ENCODE assay signal across 26 cellular contexts in genomic region chr3:11312139-11312538, GRCh38. TPM values are rescaled to one million over a fixed set of nuclear protein-coding genes. Genes with fewer than 3 reads are reported as not detected.
A peak's percentile ranks its signal among the peaks of the same experiment; 100 is the strongest.
DNase-seq lines count a peak whose midpoint lies in the region; ATAC-seq, FAIRE-seq and TF ChIP-seq lines count a peak whose summit lies in the region.
"Had no signal": no experiment of that assay in that cellular context is flagged by ENCODE, and none has a peak within 500 bp of the region (broad histone marks: within the 10 kb centered on the region; RNA-seq: fewer than 3 reads in every experiment).

No MANE protein-coding gene starts in this region.

- no peaks in the 10 kb centered on the region for H3F3A ChIP-seq in GM23248 (ENCODE audit: insufficient read depth)

- peaks cover 4% of the 10 kb centered on the region for H3K4me1 Mint-ChIP-seq in astrocyte (ENCODE audit: low read depth, unreplicated experiment)
- H3K4me1 Mint-ChIP-seq: GM23338, H9 had no signal

- no peaks in the 10 kb centered on the region for H3K27me3 Mint-ChIP-seq in astrocyte (ENCODE audit: low read depth, unreplicated experiment)
- H3K27me3 Mint-ChIP-seq: CD4-positive, CD25-positive, alpha-beta regulatory T cell had no signal

- peaks cover 19% of the 10 kb centered on the region for H3K36me3 Mint-ChIP-seq in astrocyte (ENCODE audit: low read depth, unreplicated experiment)

- no peaks in the 10 kb centered on the region for H3K9me3 Mint-ChIP-seq in astrocyte (ENCODE audit: unreplicated experiment)
- H3K9me3 Mint-ChIP-seq: GM23338, H9 had no signal

- no peak overlapping the region for H3K9ac ChIP-seq in GM23248
- no peak overlapping the region for H3K9ac ChIP-seq in astrocyte (ENCODE audit: low read length)
- H3K9ac ChIP-seq: BLaER1 had no signal

- DNase-seq in A673 (ENCODE audit: low spot score) (peak; percentile 67), GM23248 (peak; percentile 9), astrocyte (ENCODE audit: low read depth) (peak; percentile 22), retinal pigment epithelial cell (ENCODE audit: low read depth) (peak; percentile 62), medulla oblongata (ENCODE audit: extremely low spot score) (no peak), GM13977 (ENCODE audit: low spot score) (no peak)
- DNase-seq: 8988T; CD4-positive, CD25-positive, alpha-beta regulatory T cell; H9; Kasumi-1; MV-4-11; NCI-H1105; NCI-H1436 treated with DMSO at 0.1 percent for 48 hours; NCI-H187 treated with DMSO at 0.1 percent for 48 hours; NCI-H2107; NCI-H446; NCI-H524 treated with DMSO at 0.1 percent for 48 hours; Right ventricle myocardium superior; RPMI8226 had no signal

- H3K79me2 ChIP-seq in GM23248 (ENCODE audit: insufficient read depth) (0 out of 2 replicates have a peak, but pooled peaks cover 6% of the 10 kb centered on the region), astrocyte (ENCODE audit: insufficient read depth, low read length) (no peaks in the 10 kb centered on the region)

- no peak overlapping the region for H3K4me3 ChIP-seq in A673 (ENCODE audit: low read depth, low read length, poor library complexity, severe bottlenecking)
- no peak overlapping the region for H3K4me3 ChIP-seq in GM23248
- no peak overlapping the region for H3K4me3 ChIP-seq in astrocyte (ENCODE audit: insufficient read depth, low read depth, low read length)
- no peak overlapping the region for H3K4me3 ChIP-seq in retinal pigment epithelial cell (ENCODE audit: low read length)
- H3K4me3 ChIP-seq: BLaER1, GM23338, K562, SJSA1 had no signal

- H3K9me3 ChIP-seq in A673 (ENCODE audit: low read depth, low read length, poor library complexity, severe bottlenecking) = no peaks in the 10 kb centered on the region
- no peaks in the 10 kb centered on the region for H3K9me3 ChIP-seq in GM23248 (ENCODE audit: low read depth)
- H3K9me3 ChIP-seq in astrocyte (ENCODE audit: insufficient read depth, low read depth, low read length) = no peaks in the 10 kb centered on the region
- H3K9me3 ChIP-seq: BLaER1, SJSA1 had no signal

- H4K20me1 ChIP-seq in GM23248 (ENCODE audit: insufficient read depth) (no peaks in the 10 kb centered on the region), astrocyte (ENCODE audit: insufficient read depth, low read length) (no peaks in the 10 kb centered on the region)
- H4K20me1 ChIP-seq: BLaER1 had no signal

- 71% methylated on average over 4 of the region's 4 CpGs for WGBS in GM23248 (ENCODE audit: low coverage in 1 of 2, low lambda C conversion rate in 2 of 2, missing lambda C conversion rate in 2 of 2), 2 experiments

- ATAC-seq in GM18868 (IDR thresholded peaks at IDR 0.05; ENCODE audit: unreplicated experiment) = no peak
- ATAC-seq: GM23338, K562 had no signal

- H3K4me2 ChIP-seq in GM23248 (ENCODE audit: unreplicated experiment) (no peak overlapping the region), astrocyte (ENCODE audit: low read length) (no peak overlapping the region)
- H3K4me2 ChIP-seq: BLaER1, GM23338 had no signal

- peaks cover 50% of the 10 kb centered on the region for H3K36me3 ChIP-seq in A673 (ENCODE audit: insufficient read depth, low read length, poor library complexity, severe bottlenecking)
- peaks cover 70% of the 10 kb centered on the region for H3K36me3 ChIP-seq in GM23248 (ENCODE audit: low read depth)
- H3K36me3 ChIP-seq in astrocyte (ENCODE audit: insufficient read depth, low read length) = peaks cover 52% of the 10 kb centered on the region

- in situ Hi-C loops in GM23248 (cut with MboI) = no loop called here
- in situ Hi-C loops in GM13977 (cut with MboI; ENCODE audit: low pct_unique_long_range_greater_than_20kb, low sequenced_read_pairs, unreplicated experiment) = no loop called here

- CTCF ChIA-PET in A673 (lab: Charles Lee) = interaction anchor here (1.3 kb wide), 1 partner anchor 23 kb away, joined by 3 read pairs; no protein-coding TSS in a partner anchor

- H2AFZ ChIP-seq in GM23248 (no peak overlapping the region), astrocyte (ENCODE audit: low read depth, low read length) (no peak overlapping the region)
- H2AFZ ChIP-seq: GM23338 had no signal

- intact Hi-C loops in A673 (cut with micrococcal nuclease; ENCODE audit: unreplicated experiment) = no loop called here

- no TSS peak for BruUV-seq in A673 (replicated peaks; lab: Mats Ljungman, UMichigan)

- peaks cover 15% of the 10 kb centered on the region for H3K4me1 ChIP-seq in A673 (ENCODE audit: insufficient read depth, low read length, poor library complexity, severe bottlenecking)
- H3K4me1 ChIP-seq in GM23248 (ENCODE audit: insufficient read depth) = no peaks in the 10 kb centered on the region
- peaks cover 3% of the 10 kb centered on the region for H3K4me1 ChIP-seq in astrocyte (ENCODE audit: insufficient read depth, low read length)
- H3K4me1 ChIP-seq: SJSA1 had no signal

- no peak overlapping the region for H3K27ac Mint-ChIP-seq in astrocyte (ENCODE audit: unreplicated experiment)
- H3K27ac Mint-ChIP-seq: GM23338, H9 had no signal

- no peak for FAIRE-seq in astrocyte (lab: Jason Lieb, UNC)
- FAIRE-seq: GM12892, HTR-8/SVneo, K562 had no signal

- TF ChIP-seq CTCF in A673 (conservative IDR thresholded peaks at IDR 0.05; ENCODE audit: low read depth, low read length) (no peak), astrocyte (IDR thresholded peaks at IDR 0.05; ENCODE audit: insufficient read depth, low read depth, low read length) (no peak), retinal pigment epithelial cell (conservative IDR thresholded peaks at IDR 0.05; ENCODE audit: low read depth, low read length) (no peak), GM13977 (IDR thresholded peaks at IDR 0.05; ENCODE audit: extremely low read depth, insufficient read depth, missing control alignments) (no peak)

- POLR2A ChIA-PET in A673 (lab: Charles Lee; ENCODE audit: low non-redundant PET) = no interaction called here

- H3K9me2 ChIP-seq in GM23248 (ENCODE audit: insufficient read depth) = no peaks in the 10 kb centered on the region

- H3K27ac ChIP-seq in A673 (ENCODE audit: low read depth, low read length, poor library complexity, severe bottlenecking) = no peak overlapping the region
- no peak overlapping the region for H3K27ac ChIP-seq in GM23248
- no peak overlapping the region for H3K27ac ChIP-seq in astrocyte (ENCODE audit: low read depth, low read length)
- H3K27ac ChIP-seq: BLaER1, SJSA1 had no signal

- H3K4me3 Mint-ChIP-seq in astrocyte (ENCODE audit: unreplicated experiment) = no peak overlapping the region
- H3K4me3 Mint-ChIP-seq: CD4-positive, CD25-positive, alpha-beta regulatory T cell; GM23338; H9 had no signal

- H3K27me3 ChIP-seq in A673 (replicated peaks; ENCODE audit: insufficient read depth, low read depth, low read length, poor library complexity) (no peaks in the 10 kb centered on the region), GM23248 (replicated peaks; ENCODE audit: insufficient read depth) (no peaks in the 10 kb centered on the region), astrocyte (ENCODE audit: insufficient read depth, low read length) (no peaks in the 10 kb centered on the region)
- H3K27me3 ChIP-seq: BLaER1, SJSA1 had no signal

RNA-seq across cellular contexts. Expression of gene ATG7, which starts 39.9 kb away (rescaled TPM):
- total RNA-seq in A673 (2021) = 30.9 and 33.8 TPM in 2 replicates
- total RNA-seq in GM23248 (2014; rRNA removed; shearing (Covaris generic)) = 44.8 and 67.5 TPM in 2 replicates
- polyA plus RNA-seq in GM23248 (2016; fragmentation: Nextera tagmentation; extraction: Ambion mirVana) = 40.5 and 42.2 TPM in 2 replicates
- 24.8 and 29.5 TPM in 2 replicates for total RNA-seq in astrocyte

Comparison
In these comparisons a context has a peak if more than half of its experiments do, and no peak if none do; other contexts are left out.
1. DNase-seq: peak in A673 (single experiment), GM23248 (single experiment), astrocyte (single experiment) and retinal pigment epithelial cell (single experiment); none in medulla oblongata (single experiment) and GM13977 (single experiment).